ENCODE assay signal across 8 cellular contexts in the genomic region with DNA sequence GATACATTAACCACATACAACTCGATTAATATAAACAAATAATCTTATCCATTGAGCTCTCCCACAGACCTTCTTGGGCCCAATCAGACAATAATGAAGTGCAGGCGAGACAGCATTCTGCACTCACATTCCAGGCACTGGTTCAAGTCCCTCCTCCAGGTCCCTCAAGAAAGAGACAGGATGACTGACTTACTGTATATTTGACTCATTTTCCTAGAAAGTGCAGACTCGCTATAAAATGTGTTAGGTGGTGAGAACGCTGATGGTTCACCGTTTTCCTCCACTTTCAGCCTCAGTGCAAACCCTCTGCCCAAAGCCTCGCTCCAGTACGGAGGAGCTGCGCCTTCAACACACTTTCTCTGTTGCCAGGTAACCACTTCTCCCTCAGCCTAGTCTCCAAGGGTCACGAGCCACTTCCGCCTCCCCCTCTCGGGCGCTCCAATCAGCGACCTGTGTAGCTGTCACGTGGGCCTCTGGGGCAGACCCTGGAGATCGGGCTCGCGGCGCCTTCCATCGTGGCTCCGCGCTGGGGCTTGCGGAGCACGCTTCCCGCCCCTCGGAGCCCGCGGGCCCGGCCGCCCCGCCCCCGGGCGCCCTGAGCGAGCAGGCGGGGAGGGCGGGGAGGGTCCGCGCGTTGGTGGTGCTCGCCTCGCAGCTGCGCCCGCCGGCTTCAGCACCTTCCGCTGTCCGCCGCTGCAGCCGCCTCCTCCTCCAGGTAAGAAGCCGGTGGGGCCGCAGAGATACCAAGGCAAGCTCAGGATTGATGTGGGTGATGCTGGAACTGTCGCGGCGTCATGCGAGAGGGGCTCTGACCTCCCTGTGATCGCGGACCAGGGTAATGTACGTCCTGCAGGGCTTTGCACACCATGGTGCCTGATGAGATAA. TPM values are rescaled to one million over a fixed set of nuclear protein-coding genes. Genes with fewer than 3 reads are reported as not detected.
DNase-seq lines count a peak whose midpoint lies in the region; ATAC-seq and TF ChIP-seq lines count a peak whose summit lies in the region.

A gene (plus strand): TSS at position 477 of the 885 bp plus-strand sequence. CDS start 45,740 bp downstream, outside the sequence.

- intact Hi-C loops in activated CD4-positive, alpha-beta T cell treated with anti-CD3 and anti-CD28 coated beads, Interleukin-2, amount 10 ng/mL, durations not matched to agents 24 days and 14 days (cut with micrococcal nuclease) = loop anchor here (1.0 to 5.0 kb wide), 2 partner anchors 130 to 257 kb away; a partner anchor contains a TSS
- intact Hi-C loops in left colon (cut with DNase I, micrococcal nuclease) = no loop called here

- H3K27ac ChIP-seq in coronary artery = peak within 1 kb of the TSS in 1 of 2 donors; percentile 15

- TF ChIP-seq CTCF in coronary artery (IDR thresholded peaks at IDR 0.05) = no peak

- H3K27ac Mint-ChIP-seq in activated CD4-positive, alpha-beta T cell treated with anti-CD3 and anti-CD28 coated beads, Interleukin-2, amount 10 ng/mL, durations not matched to agents 24 days and 14 days = peak within 1 kb of the TSS; percentile 45

- peaks cover 11% of the 10 kb centered on the region for H3K4me1 Mint-ChIP-seq in activated CD4-positive, alpha-beta T cell treated with anti-CD3 and anti-CD28 coated beads, Interleukin-2, amount 10 ng/mL, durations not matched to agents 24 days and 14 days

- peaks cover 21% of the 10 kb centered on the region for H3K27me3 Mint-ChIP-seq in activated CD4-positive, alpha-beta T cell treated with anti-CD3 and anti-CD28 coated beads, Interleukin-2, amount 10 ng/mL, durations not matched to agents 24 days and 14 days

- H3K4me3 ChIP-seq in coronary artery = peak within 1 kb of the TSS; percentile 82

- peak within 1 kb of the TSS; percentile 90 for H3K4me3 Mint-ChIP-seq in activated CD4-positive, alpha-beta T cell treated with anti-CD3 and anti-CD28 coated beads, Interleukin-2, amount 10 ng/mL, durations not matched to agents 24 days and 14 days

- H3K9me3 Mint-ChIP-seq in activated CD4-positive, alpha-beta T cell treated with anti-CD3 and anti-CD28 coated beads, Interleukin-2, amount 10 ng/mL, durations not matched to agents 24 days and 14 days = no peaks in the 10 kb centered on the region

- ATAC-seq in HG03378 (IDR thresholded peaks at IDR 0.05; ENCODE audit: unreplicated experiment) = peak; percentile 100
- peak; percentile 98 for ATAC-seq in left colon

- no peaks in the 10 kb centered on the region for H3K36me3 Mint-ChIP-seq in activated CD4-positive, alpha-beta T cell treated with anti-CD3 and anti-CD28 coated beads, Interleukin-2, amount 10 ng/mL, durations not matched to agents 24 days and 14 days (ENCODE audit: low read depth)

- DNase-seq in AG08395 (ENCODE audit: low spot score) (peak; percentile 84), GM19238 (ENCODE audit: insufficient read length, low spot score) (peak; percentile 85), NCI-H524 treated with DMSO at 0.1 percent for 48 hours (lab: John Stamatoyannopoulos, UW) (peak; percentile 68), coronary artery (ENCODE audit: low spot score) (peak; percentile 89), left colon (peak; percentile 83 to 85)
- DNase-seq in activated CD4-positive, alpha-beta T cell treated with anti-CD3 and anti-CD28 coated beads, Interleukin-2, amount 10 ng/mL, durations not matched to agents 24 days and 14 days = peak; percentile 92
- DNase-seq in stimulated activated CD4-positive, alpha-beta T cell treated with anti-CD3 and anti-CD28 coated beads, Interleukin-1b, Interleukin-23, amount 100 ng/mL, for 48 hours = peak; percentile 84

RNA-seq across cellular contexts. Expression of the gene that starts here (rescaled TPM):
- 1.7 and 2.1 TPM in 2 replicates for total RNA-seq in activated CD4-positive, alpha-beta T cell treated with anti-CD3 and anti-CD28 coated beads, Interleukin-2, amount 10 ng/mL, durations not matched to agents 24 days and 14 days
- 1 to 10 TPM in 1 of 2 donors, under 1 TPM in 1; 0.89 to 1.1 TPM for total RNA-seq in left colon
